Comparison of ENCODE assay signal across 15 cellular contexts in the genomic region with DNA sequence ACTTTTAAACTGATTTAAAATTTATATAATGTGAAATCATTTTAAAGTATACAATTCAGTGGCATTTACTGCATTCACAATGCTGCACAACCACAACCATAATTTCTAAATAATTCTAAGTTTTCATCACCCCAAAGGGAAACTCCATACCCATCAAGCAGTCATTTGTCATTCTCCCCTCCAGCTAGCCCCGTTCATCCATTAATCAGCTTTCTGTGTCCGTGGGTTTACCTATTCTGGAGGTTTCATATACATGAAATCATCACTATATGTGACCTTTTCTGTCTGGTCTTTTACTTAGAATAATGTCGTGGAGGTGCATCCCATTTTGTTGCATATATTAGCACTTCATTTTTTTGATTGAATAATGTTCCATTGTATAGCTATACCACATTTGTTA.
DNase-seq lines count a peak whose midpoint lies in the region; ATAC-seq and TF ChIP-seq lines count a peak whose summit lies in the region.
"Had no signal": no experiment of that assay in that cellular context is flagged by ENCODE, and none has a peak within 500 bp of the region (broad histone marks: within the 10 kb centered on the region; RNA-seq: fewer than 3 reads in every experiment).

No MANE protein-coding gene starts in this region.

- H3K4me1 ChIP-seq in mammary epithelial cell (ENCODE audit: insufficient read depth, low read length) (peaks cover 8% of the 10 kb centered on the region), tibial artery (no peaks in the 10 kb centered on the region)

- peak overlapping the region; percentile 43 for H3K27ac Mint-ChIP-seq in MCF 10A (ENCODE audit: low read depth, unreplicated experiment)
- H3K27ac Mint-ChIP-seq in activated naive CD8-positive, alpha-beta T cell treated with anti-CD3 and anti-CD28 coated beads for 36 hours: peak overlapping the region; percentile 75
- peak overlapping the region; percentile 94 for H3K27ac Mint-ChIP-seq in stimulated activated naive CD8-positive, alpha-beta T cell treated with anti-CD3 and anti-CD28 coated beads, Interleukin-15, Interleukin-2, amounts not matched to agents 100 ng/mL and 50 ng/mL, for 24 hours
- H3K27ac Mint-ChIP-seq: CD4-positive, alpha-beta memory T cell had no signal

- no peaks in the 10 kb centered on the region for H3K27me3 Mint-ChIP-seq in MCF 10A (ENCODE audit: insufficient read depth, unreplicated experiment)
- H3K27me3 Mint-ChIP-seq in activated naive CD8-positive, alpha-beta T cell treated with anti-CD3 and anti-CD28 coated beads for 36 hours: no peaks in the 10 kb centered on the region
- H3K27me3 Mint-ChIP-seq in stimulated activated naive CD8-positive, alpha-beta T cell treated with anti-CD3 and anti-CD28 coated beads, Interleukin-15, Interleukin-2, amounts not matched to agents 100 ng/mL and 50 ng/mL, for 24 hours: no peaks in the 10 kb centered on the region
- H3K27me3 Mint-ChIP-seq: CD4-positive, alpha-beta memory T cell had no signal

- CTCF ChIA-PET in MCF 10A (lab: Yijun Ruan, JAX) (interaction anchor here (0.6 to 1.1 kb wide), 3 partner anchors 18 to 68 kb away, joined by 3 to 4 read pairs (median 3); no protein-coding TSS in a partner anchor), mammary epithelial cell (lab: Charles Lee; ENCODE audit: low non-redundant PET) (no interaction called here)

- no peaks in the 10 kb centered on the region for H4K20me1 ChIP-seq in mammary epithelial cell (ENCODE audit: insufficient read depth, low read length)
- H4K20me1 ChIP-seq: BLaER1 had no signal

- BruUV-seq in MCF 10A (replicated peaks; lab: Mats Ljungman, UMichigan) (no TSS peak), mammary epithelial cell (replicated peaks; lab: Mats Ljungman, UMichigan) (no TSS peak)

- H3K27ac ChIP-seq in mammary epithelial cell (ENCODE audit: insufficient read depth, low read depth, low read length) (no peak overlapping the region), tibial artery (no peak overlapping the region)
- H3K27ac ChIP-seq: 22Rv1, BLaER1 had no signal

- in situ Hi-C loops in mammary epithelial cell (cut with MboI; ENCODE audit: low sequenced_read_pairs in 2 of 2): no loop called here

- no peaks in the 10 kb centered on the region for H3K9me3 ChIP-seq in mammary epithelial cell (replicated peaks; ENCODE audit: insufficient read depth, low read length)
- H3K9me3 ChIP-seq in tibial artery: peaks cover 0 to 23% (median 15%) of the 10 kb centered on the region in 3 donors

- no peak for DNase-seq in activated CD4-positive, CD25-positive, alpha-beta regulatory T cell (lab: John Stamatoyannopoulos, UW)
- DNase-seq in MCF 10A (ENCODE audit: unreplicated experiment) (no peak), mammary epithelial cell (no peak), COR-L47 (lab: John Stamatoyannopoulos, UW) (no peak), tibial artery (no peak)
- DNase-seq in activated naive CD8-positive, alpha-beta T cell treated with anti-CD3 and anti-CD28 coated beads for 36 hours: peak; percentile 9
- DNase-seq: CD4-positive, alpha-beta memory T cell; DMS 273 treated with DMSO at 0.1 percent for 48 hours; H9 had no signal

- ATAC-seq in activated CD4-positive, CD25-positive, alpha-beta regulatory T cell treated with anti-CD3 and anti-CD28 coated beads, Interleukin-2, amount 50 U/mL, for 24 hours: peak; percentile 17 to 69
- ATAC-seq: HepG2 had no signal

- POLR2A ChIA-PET in MCF 10A (lab: Yijun Ruan, JAX): interaction anchor here (0.6 kb wide), 1 partner anchor 269 kb away, joined by 3 read pairs; no protein-coding TSS in a partner anchor

- H3K36me3 Mint-ChIP-seq in MCF 10A (ENCODE audit: insufficient read depth, unreplicated experiment): peaks cover 20% of the 10 kb centered on the region
- peaks cover 57% of the 10 kb centered on the region for H3K36me3 Mint-ChIP-seq in activated naive CD8-positive, alpha-beta T cell treated with anti-CD3 and anti-CD28 coated beads for 36 hours
- peaks cover 66% of the 10 kb centered on the region for H3K36me3 Mint-ChIP-seq in stimulated activated naive CD8-positive, alpha-beta T cell treated with anti-CD3 and anti-CD28 coated beads, Interleukin-15, Interleukin-2, amounts not matched to agents 100 ng/mL and 50 ng/mL, for 24 hours (ENCODE audit: low read depth)

- H3K79me2 ChIP-seq in mammary epithelial cell (ENCODE audit: insufficient read depth, low read length): peaks cover 36% of the 10 kb centered on the region

- H3K4me3 Mint-ChIP-seq in MCF 10A (ENCODE audit: unreplicated experiment): no peak overlapping the region
- H3K4me3 Mint-ChIP-seq in activated naive CD8-positive, alpha-beta T cell treated with anti-CD3 and anti-CD28 coated beads for 36 hours: no peak overlapping the region
- peak overlapping the region; percentile 67 for H3K4me3 Mint-ChIP-seq in stimulated activated naive CD8-positive, alpha-beta T cell treated with anti-CD3 and anti-CD28 coated beads, Interleukin-15, Interleukin-2, amounts not matched to agents 100 ng/mL and 50 ng/mL, for 24 hours
- H3K4me3 Mint-ChIP-seq: CD14-positive monocyte, H9 had no signal

- no peak overlapping the region for H3K4me2 ChIP-seq in mammary epithelial cell (ENCODE audit: insufficient read depth, low read depth, low read length)
- H3K4me2 ChIP-seq: BLaER1 had no signal

- H3K4me1 Mint-ChIP-seq in MCF 10A (ENCODE audit: insufficient read depth, unreplicated experiment): peaks cover 12% of the 10 kb centered on the region
- peaks cover 24% of the 10 kb centered on the region for H3K4me1 Mint-ChIP-seq in activated naive CD8-positive, alpha-beta T cell treated with anti-CD3 and anti-CD28 coated beads for 36 hours
- peaks cover 41% of the 10 kb centered on the region for H3K4me1 Mint-ChIP-seq in stimulated activated naive CD8-positive, alpha-beta T cell treated with anti-CD3 and anti-CD28 coated beads, Interleukin-15, Interleukin-2, amounts not matched to agents 100 ng/mL and 50 ng/mL, for 24 hours (ENCODE audit: low read depth)
- H3K4me1 Mint-ChIP-seq: CD14-positive monocyte had no signal

- WGBS in mammary epithelial cell (ENCODE audit: low coverage, missing lambda C conversion rate): 100% methylated on average over 3 of the region's 3 CpGs

- H3K36me3 ChIP-seq in mammary epithelial cell (ENCODE audit: insufficient read depth, low read length): peaks cover 3% of the 10 kb centered on the region
- peaks cover 14 to 25% (median 14%) of the 10 kb centered on the region in 3 donors for H3K36me3 ChIP-seq in tibial artery

- H2AFZ ChIP-seq in mammary epithelial cell (ENCODE audit: low read depth, low read length): no peak overlapping the region

- no peak overlapping the region for H3K9ac ChIP-seq in mammary epithelial cell (ENCODE audit: insufficient read depth, low read length)
- H3K9ac ChIP-seq: BLaER1 had no signal

- intact Hi-C loops in MCF 10A (cut with micrococcal nuclease): no loop called here
- intact Hi-C loops in mammary epithelial cell (cut with micrococcal nuclease): no loop called here
- intact Hi-C loops in tibial artery (cut with DNase I; ENCODE audit: low total_unique reads): no loop called here

- H3K27me3 ChIP-seq in mammary epithelial cell (ENCODE audit: insufficient read depth, low read length) (no peaks in the 10 kb centered on the region), tibial artery (no peaks in the 10 kb centered on the region)
- H3K27me3 ChIP-seq: BLaER1 had no signal

- dilution Hi-C loops in mammary epithelial cell (cut with HindIII; ENCODE audit: low sequenced_read_pairs): no loop called here

- H3K4me3 ChIP-seq in mammary epithelial cell (replicated peaks in 1 of 3; ENCODE audit: insufficient read depth in 1 of 3, low read depth in 2 of 3, low read length in 3 of 3): no peak overlapping the region
- H3K4me3 ChIP-seq in tibial artery: no peak overlapping the region
- H3K4me3 ChIP-seq: BLaER1 had no signal

- TF ChIP-seq CTCF in MCF 10A (IDR thresholded peaks at IDR 0.05; ENCODE audit: unreplicated experiment) (no peak), mammary epithelial cell (conservative IDR thresholded peaks at IDR 0.05 in 1 of 2, IDR thresholded peaks at IDR 0.05 in 1 of 2; ENCODE audit: extremely low read depth in 1 of 2, insufficient read depth in 1 of 2, low read depth in 1 of 2, low read length in 2 of 2) (no peak), tibial artery (IDR thresholded peaks at IDR 0.05) (no peak)

- H3K9me3 Mint-ChIP-seq in MCF 10A (ENCODE audit: unreplicated experiment): peaks cover 23% of the 10 kb centered on the region
- peaks cover 17% of the 10 kb centered on the region for H3K9me3 Mint-ChIP-seq in activated naive CD8-positive, alpha-beta T cell treated with anti-CD3 and anti-CD28 coated beads for 36 hours
- peaks cover 17% of the 10 kb centered on the region for H3K9me3 Mint-ChIP-seq in stimulated activated naive CD8-positive, alpha-beta T cell treated with anti-CD3 and anti-CD28 coated beads, Interleukin-15, Interleukin-2, amounts not matched to agents 100 ng/mL and 50 ng/mL, for 24 hours

Comparison
In these comparisons a context has a peak if more than half of its experiments do, and no peak if none do; other contexts are left out.
1. H3K27ac Mint-ChIP-seq: peak in every context shown above with its lines; median percentile 94 in stimulated activated naive CD8-positive, alpha-beta T cell treated with anti-CD3 and anti-CD28 coated beads, Interleukin-15, Interleukin-2, amounts not matched to agents 100 ng/mL and 50 ng/mL, for 24 hours; 75 in activated naive CD8-positive, alpha-beta T cell treated with anti-CD3 and anti-CD28 coated beads for 36 hours; 43 in MCF 10A.